In the genomic region with DNA sequence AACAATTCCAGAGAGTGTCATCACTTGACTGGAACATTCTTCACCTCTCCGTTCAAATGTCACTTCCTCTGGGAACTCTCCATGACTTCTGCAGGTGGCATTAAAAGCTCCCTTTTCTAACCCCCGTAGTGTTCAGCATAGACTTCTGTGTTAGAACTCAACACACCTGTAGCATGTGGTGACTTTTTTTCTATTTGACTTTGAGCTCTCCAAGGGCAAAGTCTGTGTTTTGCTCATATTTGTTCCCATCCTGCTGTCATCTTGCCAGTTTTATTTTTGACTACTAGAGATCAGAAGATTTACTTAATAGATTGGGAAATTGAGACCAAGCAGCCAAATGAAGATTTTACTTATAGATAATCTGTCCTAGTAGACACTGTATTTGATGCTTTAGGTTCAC, we compare ENCODE assay signal across 25 cellular contexts.
DNase-seq lines count a peak whose midpoint lies in the region; ATAC-seq, FAIRE-seq and TF ChIP-seq lines count a peak whose summit lies in the region.
"Had no signal": no experiment of that assay in that cellular context is flagged by ENCODE, and none has a peak within 500 bp of the region (broad histone marks: within the 10 kb centered on the region; RNA-seq: fewer than 3 reads in every experiment).

No MANE protein-coding gene starts in this region.

- no peak for DNase-seq in HepG2 (ENCODE audit: low spot score)
- DNase-seq in left lobe of liver (ENCODE audit: low spot score): peak; percentile 48
- DNase-seq in small intestine: peak; percentile 61
- DNase-seq in RWPE1 (ENCODE audit: low spot score): no peak
- DNase-seq in activated CD4-positive, CD25-positive, alpha-beta regulatory T cell (lab: John Stamatoyannopoulos, UW): no peak
- DNase-seq: AML-193; Caco-2; Calu3; CD4-positive, alpha-beta T cell; CD8-positive, alpha-beta T cell; DMS 273 treated with DMSO at 0.1 percent for 48 hours; DMS153; DMS53; DMS79; DND-41; EL; GDM1 had no signal

- intact Hi-C loops in HepG2 (cut with micrococcal nuclease; ENCODE audit: unreplicated experiment): no loop called here

- no TSS peak for BruUV-seq in HepG2 (replicated peaks; lab: Mats Ljungman, UMichigan)

- no peak for TF ChIP-seq POLR2A in HepG2 (IDR thresholded peaks at IDR 0.05; ENCODE audit: insufficient read depth in 1 of 2, low read depth in 2 of 2, low read length in 2 of 2)

- TF ChIP-seq EP300 in HepG2 (IDR thresholded peaks at IDR 0.05; ENCODE audit: low read depth in 2 of 2, low read length in 2 of 2) (no peak), HepG2 (CRISPR knock-in tag; IDR thresholded peaks at IDR 0.05; ENCODE audit: borderline replicate concordance) (no peak)

- FAIRE-seq in HepG2 (lab: Jason Lieb, UNC) (no peak), small intestine (lab: Jason Lieb, UNC) (no peak)
- FAIRE-seq: A549, GM12878, GM12892, GM18507 had no signal

- no peaks in the 10 kb centered on the region for H3K27me3 ChIP-seq in liver (ENCODE audit: control insufficient read depth in 4 of 4, insufficient read depth in 4 of 4, low read length in 3 of 4)
- H3K27me3 ChIP-seq in HepG2 (ENCODE audit: control insufficient read depth in 1 of 2, insufficient read depth in 2 of 2, low read length in 2 of 2): no peaks in the 10 kb centered on the region
- no peaks in the 10 kb centered on the region for H3K27me3 ChIP-seq in small intestine (ENCODE audit: control insufficient read depth in 2 of 2, insufficient read depth in 2 of 2, low read length in 2 of 2)

- no peak overlapping the region for H3K4me2 ChIP-seq in HepG2 (ENCODE audit: low read depth, low read length)
- H3K4me2 ChIP-seq: A549 had no signal

- H3K27ac ChIP-seq in liver (ENCODE audit: low read depth in 1 of 2, low read length in 2 of 2) (peak overlapping the region; percentile 74 to 77), HepG2 (ENCODE audit: extremely low read length, insufficient read depth, low read length) (no peak overlapping the region), small intestine (ENCODE audit: low read depth in 1 of 2, low read length in 1 of 2) (no peak overlapping the region), RWPE1 (no peak overlapping the region)
- H3K27ac ChIP-seq: 22Rv1; A549; BLaER1 treated with 17β-estradiol and CSF1 and Interleukin-3, amounts not matched to agents 10 nM and 100 nM; C4-2B had no signal

- no peaks in the 10 kb centered on the region for H3K36me3 ChIP-seq in liver (ENCODE audit: control insufficient read depth in 4 of 4, insufficient read depth in 3 of 4, low read depth in 1 of 4, low read length in 3 of 4)
- no peaks in the 10 kb centered on the region for H3K36me3 ChIP-seq in HepG2 (replicated peaks in 1 of 2; ENCODE audit: control insufficient read depth in 1 of 2, insufficient read depth in 2 of 2, low read length in 2 of 2)
- H3K36me3 ChIP-seq in small intestine (ENCODE audit: control insufficient read depth in 2 of 2, insufficient read depth in 2 of 2, low read length in 2 of 2): no peaks in the 10 kb centered on the region
- H3K36me3 ChIP-seq: BLaER1 treated with 17β-estradiol and CSF1 and Interleukin-3, amounts not matched to agents 10 nM and 100 nM had no signal

- 34% methylated on average over 2 of the region's 2 CpGs for WGBS in liver
- 2% methylated on average over 2 of the region's 2 CpGs for WGBS in HepG2 (ENCODE audit: low lambda C conversion rate)
- WGBS in small intestine, 3 donors: 21 to 54% (median 33%) methylated on average over 2 of the region's 2 CpGs

- no peaks in the 10 kb centered on the region for H4K20me1 ChIP-seq in HepG2 (ENCODE audit: insufficient read depth, low read length)
- H4K20me1 ChIP-seq: BLaER1 treated with 17β-estradiol and CSF1 and Interleukin-3, amounts not matched to agents 10 nM and 100 nM had no signal

- H3K4me1 ChIP-seq in liver (ENCODE audit: control insufficient read depth in 4 of 4, insufficient read depth in 4 of 4, low read length in 3 of 4): peaks cover 0 to 17% (median 14%) of the 10 kb centered on the region in 4 donors
- H3K4me1 ChIP-seq in HepG2 (ENCODE audit: insufficient read depth, low read length): no peaks in the 10 kb centered on the region
- peaks cover 0 to 2% of the 10 kb centered on the region in 2 donors for H3K4me1 ChIP-seq in small intestine (ENCODE audit: control insufficient read depth in 2 of 2, insufficient read depth in 1 of 2, low read depth in 1 of 2, low read length in 1 of 2)
- H3K4me1 ChIP-seq: A549, Caco-2 had no signal

- H3K9ac ChIP-seq in liver (ENCODE audit: low read depth in 1 of 2, low read length in 2 of 2) (no peak overlapping the region), HepG2 (ENCODE audit: insufficient read depth, low read depth, low read length) (no peak overlapping the region)
- H3K9ac ChIP-seq: BLaER1 treated with 17β-estradiol and CSF1 and Interleukin-3, amounts not matched to agents 10 nM and 100 nM had no signal

- POLR2A ChIA-PET in HepG2 (lab: Yijun Ruan, JAX): no interaction called here
- POLR2A ChIA-PET in RWPE1 (lab: Yijun Ruan, JAX; ENCODE audit: low non-redundant PET): no interaction called here

- no peaks in the 10 kb centered on the region for H3K79me2 ChIP-seq in HepG2 (ENCODE audit: insufficient read depth, low read length)

- no peak overlapping the region for H2AFZ ChIP-seq in HepG2 (ENCODE audit: low read length)

- ATAC-seq in HepG2 (no peak), left lobe of liver (peak; percentile 90)
- ATAC-seq: A549; CD8-positive, alpha-beta T cell; GM12878 had no signal

- H3K9me3 ChIP-seq in liver (ENCODE audit: control insufficient read depth in 4 of 4, low read length in 3 of 4) (peaks cover 0 to 1% (median 0%) of the 10 kb centered on the region in 4 donors), HepG2 (ENCODE audit: low read length) (no peaks in the 10 kb centered on the region), small intestine (ENCODE audit: control insufficient read depth, low read depth) (no peaks in the 10 kb centered on the region)
- H3K9me3 ChIP-seq: A549; BLaER1 treated with 17β-estradiol and CSF1 and Interleukin-3, amounts not matched to agents 10 nM and 100 nM; Caco-2 had no signal

- CTCF ChIA-PET in HepG2 (lab: Yijun Ruan, JAX; ENCODE audit: low intra/inter-chr PET ratio, low total read pairs): no interaction called here
- CTCF ChIA-PET in RWPE1 (lab: Yijun Ruan, JAX): interaction anchor here (0.6 kb wide), 1 partner anchor 43 kb away, joined by 3 read pairs; no protein-coding TSS in a partner anchor

- in situ Hi-C loops in HepG2 (cut with HindIII; ENCODE audit: extremely low pct_ligation_motif_present, low pct_unique_long_range_greater_than_20kb): no loop called here

- H3K4me3 ChIP-seq in liver (ENCODE audit: low read depth in 1 of 3, low read length in 3 of 3): no peak overlapping the region
- H3K4me3 ChIP-seq in HepG2 (replicated peaks in 1 of 3; ENCODE audit: insufficient read depth in 1 of 3, low read depth in 2 of 3, low read length in 3 of 3): no peak overlapping the region
- H3K4me3 ChIP-seq in small intestine (ENCODE audit: low read depth in 1 of 2, low read length in 2 of 2): no peak overlapping the region
- H3K4me3 ChIP-seq: A549; BLaER1 treated with 17β-estradiol and CSF1 and Interleukin-3, amounts not matched to agents 10 nM and 100 nM; GM12878 had no signal

- TF ChIP-seq RAD21 in liver (IDR thresholded peaks at IDR 0.05) (peak; percentile 63 to 70), HepG2 (CRISPR knock-in tag; IDR thresholded peaks at IDR 0.05) (no peak)

- TF ChIP-seq CTCF in liver (IDR thresholded peaks at IDR 0.05; ENCODE audit: low read depth, low read length, missing input control): no peak
- no peak for TF ChIP-seq CTCF in HepG2 (CRISPR knock-in tag; IDR thresholded peaks at IDR 0.05)
- no peak for TF ChIP-seq CTCF in RWPE1 (conservative IDR thresholded peaks at IDR 0.05; ENCODE audit: low read depth)

TF ChIP-seq in liver, 16 proteins besides CTCF, POLR2A, EP300 and RAD21 (continues in another document):
- TF ChIP-seq FOXA1 (IDR thresholded peaks at IDR 0.05): peak; percentile 27
- TF ChIP-seq EGR1 (IDR thresholded peaks at IDR 0.05; ENCODE audit: low read depth in 2 of 2): no peak
- TF ChIP-seq RXRA (IDR thresholded peaks at IDR 0.05): peak; percentile 86 to 88
- TF ChIP-seq, protein P1, sequence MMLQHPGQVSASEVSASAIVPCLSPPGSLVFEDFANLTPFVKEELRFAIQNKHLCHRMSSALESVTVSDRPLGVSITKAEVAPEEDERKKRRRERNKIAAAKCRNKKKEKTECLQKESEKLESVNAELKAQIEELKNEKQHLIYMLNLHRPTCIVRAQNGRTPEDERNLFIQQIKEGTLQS (IDR thresholded peaks at IDR 0.05): no peak
- peak; percentile 80 for TF ChIP-seq MAX (IDR thresholded peaks at IDR 0.05)
- TF ChIP-seq HNF4A (conservative IDR thresholded peaks at IDR 0.05): peak; percentile 96 to 98
- TF ChIP-seq GABPA (IDR thresholded peaks at IDR 0.05 in 1 of 2, conservative IDR thresholded peaks at IDR 0.05 in 1 of 2): peak in 1 of 2 donors; percentile 25

TF ChIP-seq in HepG2, 621 proteins besides CTCF, POLR2A, EP300 and RAD21 (continues in another document):
- TF ChIP-seq JDP2 (CRISPR knock-in tag; IDR thresholded peaks at IDR 0.05; ENCODE audit: borderline replicate concordance) (no peak), ARID2 (CRISPR knock-in tag; IDR thresholded peaks at IDR 0.05; ENCODE audit: borderline replicate concordance) (no peak), KMT2B (CRISPR knock-in tag; IDR thresholded peaks at IDR 0.05) (no peak), ZNF878 (CRISPR knock-in tag; IDR thresholded peaks at IDR 0.05) (no peak), TFDP2 (CRISPR knock-in tag; IDR thresholded peaks at IDR 0.05) (no peak), ZNF644 (CRISPR knock-in tag; IDR thresholded peaks at IDR 0.05; ENCODE audit: low read depth) (no peak), THAP11 (CRISPR knock-in tag; IDR thresholded peaks at IDR 0.05) (no peak), SKI (IDR thresholded peaks at IDR 0.05; ENCODE audit: partially characterized antibody) (no peak)
- TF ChIP-seq, protein P2, sequence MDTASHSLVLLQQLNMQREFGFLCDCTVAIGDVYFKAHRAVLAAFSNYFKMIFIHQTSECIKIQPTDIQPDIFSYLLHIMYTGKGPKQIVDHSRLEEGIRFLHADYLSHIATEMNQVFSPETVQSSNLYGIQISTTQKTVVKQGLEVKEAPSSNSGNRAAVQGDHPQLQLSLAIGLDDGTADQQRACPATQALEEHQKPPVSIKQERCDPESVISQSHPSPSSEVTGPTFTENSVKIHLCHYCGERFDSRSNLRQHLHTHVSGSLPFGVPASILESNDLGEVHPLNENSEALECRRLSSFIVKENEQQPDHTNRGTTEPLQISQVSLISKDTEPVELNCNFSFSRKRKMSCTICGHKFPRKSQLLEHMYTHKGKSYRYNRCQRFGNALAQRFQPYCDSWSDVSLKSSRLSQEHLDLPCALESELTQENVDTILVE (CRISPR knock-in tag; IDR thresholded peaks at IDR 0.05): no peak

Comparison
In these comparisons a context has a peak if more than half of its experiments do, and no peak if none do; other contexts are left out.
1. H3K27ac ChIP-seq: peak in liver (2 of 2); none in HepG2 (single experiment), small intestine (0 of 2) and RWPE1 (single experiment).
2. DNase-seq: peak in left lobe of liver (single experiment) and small intestine (single experiment); none in HepG2 (single experiment), RWPE1 (single experiment) and activated CD4-positive, CD25-positive, alpha-beta regulatory T cell (0 of 4).